30 cellular contexts compared by ENCODE assay signal in the genomic region with DNA sequence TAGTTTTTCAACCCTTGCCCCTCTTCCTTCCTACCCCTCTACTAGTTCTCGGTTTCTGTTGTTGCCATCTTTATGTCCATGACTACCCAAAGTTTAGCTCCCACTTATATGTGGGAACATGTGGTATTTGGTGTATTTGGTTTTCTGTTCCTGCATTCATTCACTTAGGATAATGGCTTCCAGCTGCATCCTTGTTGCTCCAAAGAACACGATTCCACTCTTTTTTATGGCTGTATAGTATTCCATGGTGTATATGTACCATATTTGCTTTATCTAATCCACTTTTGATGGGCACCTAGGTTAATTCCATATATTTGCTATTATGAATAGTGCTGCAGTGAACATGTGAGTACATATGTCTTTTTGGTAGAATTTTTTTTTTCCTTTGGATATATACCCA. TPM values are rescaled to one million over a fixed set of nuclear protein-coding genes. Genes with fewer than 3 reads are reported as not detected.
"Had no signal": no experiment of that assay in that cellular context is flagged by ENCODE, and none has a peak within 500 bp of the region (broad histone marks: within the 10 kb centered on the region; RNA-seq: fewer than 3 reads in every experiment).

No MANE protein-coding gene starts in this region.

- H3K9me3 ChIP-seq: stomach, suprapubic skin, testis, thoracic aorta, thyroid gland, tibial artery, tibial nerve, transverse colon, upper lobe of left lung, uterus, vagina had no signal

- ATAC-seq: stimulated activated effector memory CD8-positive, alpha-beta T cell treated with anti-CD3 and anti-CD28 coated beads, Interleukin-12 subunit alpha, Interleukin-12 subunit beta, amount 100 ng/mL, for 72 hours; stimulated activated memory B cell treated with anti-CD40 and anti-IgM and Interleukin-4, amounts not matched to agents 10 μg/mL and 1 μg/mL and 100 μg/mL, for 72 hours; stimulated activated naive B cell treated with anti-CD40 and anti-IgM and Interleukin-4, amounts not matched to agents 10 μg/mL and 1 μg/mL and 100 μg/mL, for 72 hours; stimulated activated naive CD8-positive, alpha-beta T cell treated with anti-CD3 and anti-CD28 coated beads, Interleukin-15, amount 100 ng/mL, for 72 hours; stimulated activated naive CD8-positive, alpha-beta T cell treated with anti-CD3 and anti-CD28 coated beads, Interleukin-15, Interleukin-2, amounts not matched to agents 100 U/mL and 50 U/mL, for 24 hours; upper lobe of right lung had no signal

- DNase-seq: stimulated activated CD4-positive, alpha-beta T cell treated with anti-CD3 and anti-CD28 coated beads, Interleukin-2, amount 100 ng/mL, for 48 hours; stimulated activated CD4-positive, alpha-beta T cell treated with anti-CD3 and anti-CD28 coated beads, Interleukin-4, amount 100 ng/mL, for 1 hour; stimulated activated CD4-positive, alpha-beta T cell treated with anti-CD3 and anti-CD28 coated beads, Interleukin-4, amount 100 ng/mL, for 24 hours; stimulated activated CD4-positive, alpha-beta T cell treated with anti-CD3 and anti-CD28 coated beads, Interleukin-4, amount 100 ng/mL, for 4 hours; stimulated activated CD8-positive, alpha-beta memory T cell treated with anti-CD3 and anti-CD28 coated beads, Interleukin-4, amount 100 ng/mL, for 48 hours; stimulated activated naive B cell treated with anti-CD40 and anti-IgM and Interleukin-4, amounts not matched to agents 10 μg/mL and 1 μg/mL and 100 μg/mL, for 72 hours; stimulated activated naive CD4-positive, alpha-beta T cell; stimulated activated naive CD4-positive, alpha-beta T cell treated with Interleukin-2 at 50 U/mL for 16 hours; stimulated activated naive CD8-positive, alpha-beta T cell treated with anti-CD3 and anti-CD28 coated beads, Interleukin-15, amount 100 ng/mL, for 72 hours; stimulated activated naive CD8-positive, alpha-beta T cell treated with anti-CD3 and anti-CD28 coated beads, Interleukin-15, Interleukin-2, amounts not matched to agents 100 U/mL and 50 U/mL, for 24 hours; stomach; substantia nigra; testis; thyroid gland; tibial artery; transverse colon; trophoblast cell; upper lobe of left lung; upper lobe of right lung; uterus had no signal

- H3K27ac ChIP-seq: stomach, suprapubic skin, testis, thoracic aorta, thyroid gland, tibial artery, tibial nerve, transverse colon, upper lobe of left lung, upper lobe of right lung, uterus, vagina had no signal

- H3K27me3 ChIP-seq: stomach, suprapubic skin, testis, thyroid gland, tibial artery, tibial nerve, transverse colon, upper lobe of left lung, upper lobe of right lung, uterus, vagina had no signal

- H3K4me3 ChIP-seq: stomach, suprapubic skin, testis, thoracic aorta, thyroid gland, tibial artery, tibial nerve, transverse colon, upper lobe of left lung, upper lobe of right lung, uterus, vagina had no signal

- H3K4me1 ChIP-seq: stomach, suprapubic skin, testis, thyroid gland, tibial artery, tibial nerve, transverse colon, upper lobe of left lung, upper lobe of right lung, uterus, vagina had no signal

- H3K36me3 ChIP-seq: stomach, suprapubic skin, thoracic aorta, thyroid gland, tibial artery, tibial nerve, transverse colon, upper lobe of left lung, upper lobe of right lung, uterus, vagina had no signal

- FAIRE-seq: urothelium cell line had no signal

RNA-seq across cellular contexts. Expression of gene DSC1, which starts 20.6 kb away (rescaled TPM):
- total RNA-seq: stomach, subcutaneous adipose tissue, thyroid gland, tibial nerve, transverse colon, upper lobe of left lung, upper lobe of right lung, ureter, uterus had no signal
- polyA plus RNA-seq: urinary bladder had no signal
